8 cellular contexts compared by ENCODE assay signal in the genomic region with DNA sequence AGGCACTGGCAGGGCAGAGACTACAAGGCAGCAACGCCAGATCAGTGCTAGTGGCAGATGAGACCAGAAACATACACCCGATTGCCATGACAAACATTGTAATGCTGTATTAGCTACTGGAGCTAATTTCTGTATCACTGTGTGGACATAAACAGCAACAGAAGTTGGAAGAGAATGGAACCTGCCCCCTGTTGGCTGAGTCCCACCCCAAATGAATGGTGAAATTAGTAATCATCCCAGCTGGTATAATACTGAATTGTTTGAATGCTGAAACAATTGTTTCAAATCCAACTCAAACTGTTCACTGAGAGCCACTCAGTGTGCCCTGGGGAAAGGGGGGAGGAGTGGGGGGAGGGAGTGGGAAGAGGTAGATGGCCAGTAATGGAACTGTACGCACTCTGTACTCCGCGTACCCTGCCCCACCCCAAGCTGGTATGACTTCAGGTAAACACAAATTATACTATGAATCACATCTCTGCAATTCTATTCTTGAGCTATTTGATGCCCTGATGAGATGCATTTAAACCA. TPM values are rescaled to one million over a fixed set of nuclear protein-coding genes. Genes with fewer than 3 reads are reported as not detected.
DNase-seq lines count a peak whose midpoint lies in the region; ATAC-seq and TF ChIP-seq lines count a peak whose summit lies in the region.

No MANE protein-coding gene starts in this region.

- no peaks in the 10 kb centered on the region for H3F3A ChIP-seq in neural progenitor cell (ENCODE audit: low read depth)

- H3K9me3 ChIP-seq in neural progenitor cell (ENCODE audit: low read depth), result no peaks in the 10 kb centered on the region

- ATAC-seq in activated naive CD8-positive, alpha-beta T cell treated with anti-CD3 and anti-CD28 coated beads, Interleukin-2, amount 50 U/mL, for 24 hours, result peak; percentile 25
- no peak for ATAC-seq in GM19351 (IDR thresholded peaks at IDR 0.05; ENCODE audit: unreplicated experiment)

- H3K79me2 ChIP-seq in neural progenitor cell (ENCODE audit: low read depth), result no peaks in the 10 kb centered on the region

- peak overlapping the region; percentile 55 for H3K4me3 Mint-ChIP-seq in activated naive CD8-positive, alpha-beta T cell treated with anti-CD3 and anti-CD28 coated beads, Interleukin-2, amount 50 U/mL, for 24 hours
- H3K4me3 Mint-ChIP-seq in neural progenitor cell, result no peak overlapping the region

- TF ChIP-seq CTCF in neural progenitor cell (IDR thresholded peaks at IDR 0.05), result peak; percentile 9

- DNase-seq in COLO668 (lab: John Stamatoyannopoulos, UW; ENCODE audit: unreplicated experiment) (peak; percentile 2), M059J (ENCODE audit: low read depth) (peak; percentile 86), neural progenitor cell (ENCODE audit: low spot score) (no peak), HK-2 (ENCODE audit: unreplicated experiment) (no peak)
- no peak for DNase-seq in activated naive CD8-positive, alpha-beta T cell treated with anti-CD3 and anti-CD28 coated beads, Interleukin-2, amount 50 U/mL, for 24 hours
- DNase-seq in stimulated activated CD4-positive, alpha-beta T cell treated with anti-CD3 and anti-CD28 coated beads, Interleukin-1b, Interleukin-23, amount 100 ng/mL, for 48 hours, result no peak
- no peak for DNase-seq in activated effector memory CD4-positive, alpha-beta T cell treated with Interleukin-2 at 50 U/mL for 16 hours

- H3K9me3 Mint-ChIP-seq in activated naive CD8-positive, alpha-beta T cell treated with anti-CD3 and anti-CD28 coated beads, Interleukin-2, amount 50 U/mL, for 24 hours, result peaks cover 22% of the 10 kb centered on the region
- H3K9me3 Mint-ChIP-seq in neural progenitor cell, result peaks cover 10% of the 10 kb centered on the region

- H3K4me2 ChIP-seq in neural progenitor cell, result no peak overlapping the region

- H3K36me3 Mint-ChIP-seq in activated naive CD8-positive, alpha-beta T cell treated with anti-CD3 and anti-CD28 coated beads, Interleukin-2, amount 50 U/mL, for 24 hours (ENCODE audit: low read depth), result peaks cover 12% of the 10 kb centered on the region
- peaks cover 2% of the 10 kb centered on the region for H3K36me3 Mint-ChIP-seq in neural progenitor cell

- peak overlapping the region; percentile 82 for H3K27ac Mint-ChIP-seq in activated naive CD8-positive, alpha-beta T cell treated with anti-CD3 and anti-CD28 coated beads, Interleukin-2, amount 50 U/mL, for 24 hours
- H3K27ac Mint-ChIP-seq in neural progenitor cell, result peak overlapping the region; percentile 48

- H3K9ac ChIP-seq in neural progenitor cell, result no peak overlapping the region

- H2AFZ ChIP-seq in neural progenitor cell (replicated peaks), result peak overlapping the region; percentile 17

- H3K27me3 Mint-ChIP-seq in activated naive CD8-positive, alpha-beta T cell treated with anti-CD3 and anti-CD28 coated beads, Interleukin-2, amount 50 U/mL, for 24 hours, result no peaks in the 10 kb centered on the region
- no peaks in the 10 kb centered on the region for H3K27me3 Mint-ChIP-seq in neural progenitor cell (ENCODE audit: insufficient read depth, low read depth)

- no peak overlapping the region for H3K4me3 ChIP-seq in neural progenitor cell

- peaks cover 68% of the 10 kb centered on the region for H3K4me1 Mint-ChIP-seq in activated naive CD8-positive, alpha-beta T cell treated with anti-CD3 and anti-CD28 coated beads, Interleukin-2, amount 50 U/mL, for 24 hours
- peaks cover 2% of the 10 kb centered on the region for H3K4me1 Mint-ChIP-seq in neural progenitor cell

- no peak overlapping the region for H3K27ac ChIP-seq in neural progenitor cell

- H3K36me3 ChIP-seq in neural progenitor cell, result no peaks in the 10 kb centered on the region

- no peaks in the 10 kb centered on the region for H4K20me1 ChIP-seq in neural progenitor cell (ENCODE audit: low read depth)

- H3K27me3 ChIP-seq in neural progenitor cell, result no peaks in the 10 kb centered on the region

- no peaks in the 10 kb centered on the region for H3K4me1 ChIP-seq in neural progenitor cell

RNA-seq across cellular contexts. Expression of gene BIRC3, which starts 11.2 kb away (rescaled TPM):
- total RNA-seq in M059J (2014; rRNA removed; shearing (Covaris generic)), result 5.3 and 8.7 TPM in 2 replicates
- 0.09 TPM in 1 of 2 replicates, not detected in the other for total RNA-seq in neural progenitor cell (ENCODE audit: low replicate concordance)

RNA-seq across cellular contexts. Expression of gene BIRC2, which starts 40.9 kb away (rescaled TPM):
- 104 and 133 TPM in 2 replicates for total RNA-seq in M059J (2014; rRNA removed; shearing (Covaris generic))
- 52.5 and 78.1 TPM in 2 replicates for total RNA-seq in neural progenitor cell (ENCODE audit: low replicate concordance)

Comparison
In these comparisons a context has a peak if more than half of its experiments do, and no peak if none do; other contexts are left out.
1. DNase-seq: peak in COLO668 (single experiment) and M059J (single experiment); none in activated naive CD8-positive, alpha-beta T cell treated with anti-CD3 and anti-CD28 coated beads, Interleukin-2, amount 50 U/mL, for 24 hours (single experiment), neural progenitor cell (single experiment), stimulated activated CD4-positive, alpha-beta T cell treated with anti-CD3 and anti-CD28 coated beads, Interleukin-1b, Interleukin-23, amount 100 ng/mL, for 48 hours (single experiment), HK-2 (single experiment) and activated effector memory CD4-positive, alpha-beta T cell treated with Interleukin-2 at 50 U/mL for 16 hours (single experiment).